In genomic region chr18:3799515-3799914, GRCh38 we compare ENCODE assay signal across 1 cellular context.
TF ChIP-seq lines count a peak whose summit lies in the region.

No MANE protein-coding gene starts in this region.

TF ChIP-seq in IMR-90, 13 proteins besides CTCF, POLR2A, EP300 and RAD21 (continued from another document):
- TF ChIP-seq MAFK (IDR thresholded peaks at IDR 0.05; ENCODE audit: low read depth, low read length) (no peak), NFE2L2 (IDR thresholded peaks at IDR 0.05; ENCODE audit: low read depth, low read length) (no peak), ELK1 (IDR thresholded peaks at IDR 0.05; ENCODE audit: borderline replicate concordance, low read depth, low read length) (no peak), RFX5 (IDR thresholded peaks at IDR 0.05; ENCODE audit: low read depth, low read length) (no peak)
